In the genomic region with DNA sequence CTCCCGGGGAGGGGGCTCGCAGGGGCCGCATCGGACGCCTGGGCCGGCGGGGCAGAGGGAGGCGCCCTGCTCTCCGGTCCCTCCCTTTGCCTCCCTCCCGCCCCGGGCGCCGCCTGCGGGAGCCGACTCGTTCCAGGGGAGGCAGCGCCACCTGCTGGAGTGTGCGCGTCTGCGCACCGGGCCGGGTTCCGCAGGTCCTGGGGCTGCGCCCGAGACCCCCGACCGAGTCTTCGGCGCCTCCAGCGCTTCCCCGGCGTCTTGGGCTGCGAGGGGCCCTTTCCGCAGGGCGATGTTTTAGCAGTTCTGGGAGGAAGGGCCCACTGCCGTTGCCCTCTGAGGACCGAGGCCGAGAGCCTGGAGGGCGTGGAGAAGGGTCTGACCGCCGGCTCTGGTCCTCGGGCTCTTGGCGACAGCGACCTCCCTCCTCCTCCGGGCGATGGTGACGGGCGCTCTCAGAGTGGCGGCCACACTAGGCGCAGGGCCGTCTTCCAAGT, we compare ENCODE assay signal across 8 cellular contexts.
DNase-seq lines count a peak whose midpoint lies in the region; ATAC-seq and TF ChIP-seq lines count a peak whose summit lies in the region.

No MANE protein-coding gene starts in this region.

- POLR2A ChIA-PET in activated CD4-positive, alpha-beta T cell treated with anti-CD3 and anti-CD28 coated beads for 36 hours (lab: Charles Lee): no interaction called here

- no peaks in the 10 kb centered on the region for H3K9me3 Mint-ChIP-seq in activated CD4-positive, alpha-beta T cell treated with anti-CD3 and anti-CD28 coated beads for 36 hours (ENCODE audit: low read depth)

- peak overlapping the region; percentile 62 for H3K4me3 ChIP-seq in GM06990 (replicated peaks; ENCODE audit: low read depth, low read length)
- peak overlapping the region; percentile 61 for H3K4me3 ChIP-seq in choroid plexus epithelial cell (ENCODE audit: low read depth, low read length)

- DNase-seq in GM06990 (ENCODE audit: extremely low read depth, insufficient read length) (peak; percentile 81), NCI-H510A (lab: John Stamatoyannopoulos, UW) (peak; percentile 62), choroid plexus epithelial cell (ENCODE audit: low read depth) (peak; percentile 76), left colon (peak; percentile 71 to 90)
- DNase-seq in activated CD4-positive, alpha-beta T cell treated with anti-CD3 and anti-CD28 coated beads for 36 hours: peak; percentile 93
- DNase-seq in stimulated activated CD4-positive, alpha-beta T cell treated with anti-CD3 and anti-CD28 coated beads, Interleukin-1b, Interleukin-23, amount 100 ng/mL, for 1 hour (ENCODE audit: low read depth in 2 of 2): peak; percentile 79 to 82

- peaks cover 16% of the 10 kb centered on the region for H3K27me3 Mint-ChIP-seq in activated CD4-positive, alpha-beta T cell treated with anti-CD3 and anti-CD28 coated beads for 36 hours

- CTCF ChIA-PET in activated CD4-positive, alpha-beta T cell treated with anti-CD3 and anti-CD28 coated beads for 36 hours (lab: Charles Lee): interaction anchor here (1.8 kb wide), 1 partner anchor 159 kb away, joined by 14 read pairs; no protein-coding TSS in a partner anchor

- H3K4me3 Mint-ChIP-seq in activated CD4-positive, alpha-beta T cell treated with anti-CD3 and anti-CD28 coated beads for 36 hours: peak overlapping the region; percentile 32

- no peaks in the 10 kb centered on the region for H3K36me3 ChIP-seq in GM06990 (ENCODE audit: control insufficient read depth, insufficient read depth, low read length)

- TF ChIP-seq CTCF in GM06990 (IDR thresholded peaks at IDR 0.05; ENCODE audit: insufficient read depth, low read length, poor library complexity, severe bottlenecking) (peak; percentile 83), choroid plexus epithelial cell (conservative IDR thresholded peaks at IDR 0.05; ENCODE audit: low read depth, low read length) (peak; percentile 69)

- H3K27ac Mint-ChIP-seq in activated CD4-positive, alpha-beta T cell treated with anti-CD3 and anti-CD28 coated beads for 36 hours: no peak overlapping the region

- H3K4me1 Mint-ChIP-seq in activated CD4-positive, alpha-beta T cell treated with anti-CD3 and anti-CD28 coated beads for 36 hours: peaks cover 6% of the 10 kb centered on the region

- H3K36me3 Mint-ChIP-seq in activated CD4-positive, alpha-beta T cell treated with anti-CD3 and anti-CD28 coated beads for 36 hours (ENCODE audit: low read depth): no peaks in the 10 kb centered on the region

- H3K27me3 ChIP-seq in GM06990 (replicated peaks; ENCODE audit: control insufficient read depth, insufficient read depth, low read length): no peaks in the 10 kb centered on the region

- intact Hi-C loops in activated CD4-positive, alpha-beta T cell treated with anti-CD3 and anti-CD28 coated beads for 36 hours (cut with DNase I, micrococcal nuclease): loop anchor here (1.0 to 10.0 kb wide), 7 partner anchors 106 to 382 kb away; a partner anchor contains a TSS
- intact Hi-C loops in left colon (cut with DNase I, micrococcal nuclease): loop anchor here (5.0 to 10.0 kb wide), 3 partner anchors 160 to 382 kb away; a partner anchor contains a TSS

- ATAC-seq in HG03139 (IDR thresholded peaks at IDR 0.05; ENCODE audit: unreplicated experiment) (peak; percentile 56), left colon (peak; percentile 94), GM21717 (IDR thresholded peaks at IDR 0.05; ENCODE audit: unreplicated experiment) (no peak)
- ATAC-seq in activated CD4-positive, alpha-beta T cell treated with anti-CD3 and anti-CD28 coated beads for 36 hours: peak; percentile 95
